ENCODE assay signal across 6 cellular contexts in genomic region chr19:6428692-6429418, GRCh38. TPM values are rescaled to one million over a fixed set of nuclear protein-coding genes. Genes with fewer than 3 reads are reported as not detected.
"Had no signal": no experiment of that assay in that cellular context is flagged by ENCODE, and none has a peak within 500 bp of the region (broad histone marks: within the 10 kb centered on the region; RNA-seq: fewer than 3 reads in every experiment).

No MANE protein-coding gene starts in this region.

RNA-seq across cellular contexts. Expression of gene SLC25A41, which starts 4.7 kb away (rescaled TPM):
- total RNA-seq: activated CD8-positive, alpha-beta T cell treated with anti-CD3 and anti-CD28 coated beads for 36 hours; activated T-helper 17 cell treated with anti-CD3 and anti-CD28 coated beads, Interleukin-2, amount 50 U/mL, for 72 hours; body of pancreas; NCI-H460 had no signal

RNA-seq across cellular contexts. Expression of gene CRB3, which starts 35.2 kb away (rescaled TPM):
- total RNA-seq: cardiac septum, Right ventricle myocardium inferior had no signal
